In genomic region chr6:1143655-1144054, GRCh38 we compare ENCODE assay signal across 19 cellular contexts.
DNase-seq lines count a peak whose midpoint lies in the region; ATAC-seq and TF ChIP-seq lines count a peak whose summit lies in the region.
"Had no signal": no experiment of that assay in that cellular context is flagged by ENCODE, and none has a peak within 500 bp of the region (broad histone marks: within the 10 kb centered on the region; RNA-seq: fewer than 3 reads in every experiment).

No MANE protein-coding gene starts in this region.

- DNase-seq in EH (ENCODE audit: low read depth) = peak; percentile 66
- peak; percentile 64 for DNase-seq in M059J (ENCODE audit: low read depth)
- peak; percentile 39 for DNase-seq in fibroblast of gingiva (ENCODE audit: low read depth)
- DNase-seq in osteoblast (ENCODE audit: insufficient read length, low spot score, missing footprints) = no peak
- no peak for DNase-seq in PC-9
- no peak for DNase-seq in left colon
- no peak for DNase-seq in NCI-H1436 (lab: John Stamatoyannopoulos, UW)
- DNase-seq in NCI-H128 (lab: John Stamatoyannopoulos, UW; ENCODE audit: unreplicated experiment) = no peak
- DNase-seq: AML-193; COR-L47; H7; KBM-7; NCI-H1092; NCI-H1694 treated with DMSO at 0.1 percent for 48 hours; NCI-H446; NK-92 treated with Interleukin-12 subunit alpha and Interleukin-12 subunit beta, amount 100 ng/mL, for 24 hours; SHP77 treated with DMSO at 0.1 percent for 48 hours had no signal

- H3K4me1 ChIP-seq in osteoblast (ENCODE audit: insufficient read depth, low read length) (peaks cover 18% of the 10 kb centered on the region), PC-9 (replicated peaks; ENCODE audit: insufficient read depth) (no peaks in the 10 kb centered on the region)
- H3K4me1 ChIP-seq: A549 had no signal

- TF ChIP-seq CTCF in osteoblast (IDR thresholded peaks at IDR 0.05; ENCODE audit: extremely low read depth, low read depth, low read length) (no peak), PC-9 (conservative IDR thresholded peaks at IDR 0.05) (no peak)

- H3K4me2 ChIP-seq in osteoblast (ENCODE audit: insufficient read depth, low read length) = no peak overlapping the region
- no peak overlapping the region for H3K4me2 ChIP-seq in PC-9
- H3K4me2 ChIP-seq: A549 had no signal

- H3F3A ChIP-seq in PC-9 (ENCODE audit: insufficient read depth, low read depth) = no peaks in the 10 kb centered on the region

- POLR2A ChIA-PET in PC-9 (lab: Charles Lee; ENCODE audit: unreplicated experiment) = no interaction called here

- H3K4me3 ChIP-seq in osteoblast (ENCODE audit: insufficient read depth, low read length) (no peak overlapping the region), PC-9 (no peak overlapping the region)
- H3K4me3 ChIP-seq: A549 had no signal

- intact Hi-C loops in PC-9 (cut with micrococcal nuclease; ENCODE audit: unreplicated experiment) = no loop called here
- intact Hi-C loops in left colon (cut with DNase I, micrococcal nuclease) = no loop called here

- BruUV-seq in PC-9 (replicated peaks; lab: Mats Ljungman, UMichigan) = no TSS peak

- ATAC-seq in left colon = no peak
- ATAC-seq: A549, SK-N-SH treated with all-trans-retinoic acid at 6 μM for 48 hours had no signal

- no peaks in the 10 kb centered on the region for H4K20me1 ChIP-seq in osteoblast (ENCODE audit: insufficient read depth, low read length)
- no peaks in the 10 kb centered on the region for H4K20me1 ChIP-seq in PC-9 (ENCODE audit: insufficient read depth)

- H3K36me3 ChIP-seq in osteoblast (ENCODE audit: insufficient read depth, low read length) (no peaks in the 10 kb centered on the region), PC-9 (ENCODE audit: low read depth) (no peaks in the 10 kb centered on the region)

- H2AFZ ChIP-seq in osteoblast (ENCODE audit: low read length) (peak overlapping the region; percentile 47), PC-9 (no peak overlapping the region)

- H3K79me2 ChIP-seq in osteoblast (ENCODE audit: insufficient read depth, low read length) (no peaks in the 10 kb centered on the region), PC-9 (ENCODE audit: low read depth) (no peaks in the 10 kb centered on the region)

- no peaks in the 10 kb centered on the region for H3K9me3 ChIP-seq in osteoblast (ENCODE audit: low read depth, low read length)
- no peaks in the 10 kb centered on the region for H3K9me3 ChIP-seq in PC-9 (ENCODE audit: insufficient read depth, low read depth)
- H3K9me3 ChIP-seq: A549 had no signal

- H3K27me3 ChIP-seq in osteoblast (ENCODE audit: insufficient read depth, low read length) (peaks cover 4% of the 10 kb centered on the region), PC-9 (ENCODE audit: insufficient read depth, low read depth) (no peaks in the 10 kb centered on the region)

- H3K27ac ChIP-seq in osteoblast (ENCODE audit: low read depth, low read length) = peak overlapping the region; percentile 79
- no peak overlapping the region for H3K27ac ChIP-seq in PC-9
- H3K27ac ChIP-seq: A549 had no signal

- no peaks in the 10 kb centered on the region for H3K9me2 ChIP-seq in PC-9 (ENCODE audit: insufficient read depth)

- CTCF ChIA-PET in PC-9 (lab: Charles Lee) = no interaction called here

Comparison
In these comparisons a context has a peak if more than half of its experiments do, and no peak if none do; other contexts are left out.
1. DNase-seq: peak in EH (single experiment), M059J (single experiment) and fibroblast of gingiva (single experiment); none in osteoblast (single experiment), PC-9 (0 of 2), left colon (0 of 2), NCI-H1436 (single experiment) and NCI-H128 (single experiment).